1 cellular context compared by ENCODE assay signal in genomic region chr9:114181583-114182409, GRCh38.
TF ChIP-seq lines count a peak whose summit lies in the region.

No MANE protein-coding gene starts in this region.

TF ChIP-seq in IMR-90, 13 proteins besides CTCF, POLR2A, EP300 and RAD21:
- no peak for TF ChIP-seq CEBPB (IDR thresholded peaks at IDR 0.05; ENCODE audit: low read depth, low read length)
- no peak for TF ChIP-seq ELK1 (IDR thresholded peaks at IDR 0.05; ENCODE audit: borderline replicate concordance, low read depth, low read length)
- TF ChIP-seq RCOR1 (IDR thresholded peaks at IDR 0.05; ENCODE audit: insufficient replicate concordance, low read length): no peak
- no peak for TF ChIP-seq USF2 (IDR thresholded peaks at IDR 0.05; ENCODE audit: low read depth, low read length)
- TF ChIP-seq RFX5 (IDR thresholded peaks at IDR 0.05; ENCODE audit: low read depth, low read length): no peak
- no peak for TF ChIP-seq SMC3 (IDR thresholded peaks at IDR 0.05; ENCODE audit: low read depth, low read length)
- no peak for TF ChIP-seq MXI1 (IDR thresholded peaks at IDR 0.05; ENCODE audit: borderline replicate concordance, low read depth, low read length)
- no peak for TF ChIP-seq BHLHE40 (IDR thresholded peaks at IDR 0.05; ENCODE audit: low read depth, low read length)
- TF ChIP-seq MAZ (IDR thresholded peaks at IDR 0.05; ENCODE audit: borderline replicate concordance, low read depth, low read length): no peak
- no peak for TF ChIP-seq FOS (IDR thresholded peaks at IDR 0.05; ENCODE audit: low read depth, low read length)
- no peak for TF ChIP-seq CHD1 (IDR thresholded peaks at IDR 0.05; ENCODE audit: low read depth, low read length)
- no peak for TF ChIP-seq NFE2L2 (IDR thresholded peaks at IDR 0.05; ENCODE audit: low read depth, low read length)
TF ChIP-seq in IMR-90: peak in this region for 0.
